Comparison of ENCODE assay signal across 19 cellular contexts in genomic region chr9:126637002-126637849, GRCh38. TPM values are rescaled to one million over a fixed set of nuclear protein-coding genes. Genes with fewer than 3 reads are reported as not detected.
DNase-seq lines count a peak whose midpoint lies in the region; ATAC-seq and TF ChIP-seq lines count a peak whose summit lies in the region.
"Had no signal": no experiment of that assay in that cellular context is flagged by ENCODE, and none has a peak within 500 bp of the region (broad histone marks: within the 10 kb centered on the region; RNA-seq: fewer than 3 reads in every experiment).

No MANE protein-coding gene starts in this region.

- H3K36me3 ChIP-seq in endodermal cell (ENCODE audit: control insufficient read depth, insufficient read depth, low read length) (no peaks in the 10 kb centered on the region), sigmoid colon (no peaks in the 10 kb centered on the region)
- H3K36me3 ChIP-seq: adrenal gland, esophagus muscularis mucosa, left lung had no signal

- H3K27ac ChIP-seq in endodermal cell (ENCODE audit: low read depth, low read length) (peak overlapping the region; percentile 38), sigmoid colon (no peak overlapping the region)
- H3K27ac ChIP-seq: adrenal gland, esophagus muscularis mucosa, left lung had no signal

- CTCF ChIA-PET in activated CD4-positive, alpha-beta memory T cell treated with anti-CD3 and anti-CD28 coated beads, Interleukin-2, amount 10 ng/mL, durations not matched to agents 7 days and 5 days (lab: Charles Lee), result interaction anchor here (1.3 kb wide), 1 partner anchor 53 kb away, joined by 8 read pairs; no protein-coding TSS in a partner anchor
- CTCF ChIA-PET in activated CD4-positive, alpha-beta memory T cell treated with anti-CD3 and anti-CD28 coated beads for 36 hours (lab: Charles Lee), result no interaction called here

- H3K27me3 ChIP-seq in endodermal cell (ENCODE audit: control insufficient read depth, insufficient read depth, low read length, poor library complexity, severe bottlenecking) (peaks cover 84% of the 10 kb centered on the region), sigmoid colon (peaks cover 15 to 78% (median 31%) of the 10 kb centered on the region in 3 donors)

- no peak for TF ChIP-seq POLR2A in sigmoid colon (IDR thresholded peaks at IDR 0.05)

- H3K4me1 ChIP-seq in endodermal cell (ENCODE audit: control insufficient read depth, insufficient read depth, low read length) (peaks cover 19% of the 10 kb centered on the region), sigmoid colon (peaks cover 0 to 11% (median 2%) of the 10 kb centered on the region in 4 donors)
- H3K4me1 ChIP-seq: adrenal gland, left lung had no signal

- no peak for ATAC-seq in GM21825 (IDR thresholded peaks at IDR 0.05; ENCODE audit: unreplicated experiment)
- ATAC-seq: HCT116, left lung, right cardiac atrium had no signal

- no peak overlapping the region for H3K9ac ChIP-seq in endodermal cell (ENCODE audit: extremely low read depth, low read length, poor library complexity, severe bottlenecking)

- H3K36me3 Mint-ChIP-seq in activated CD4-positive, alpha-beta memory T cell treated with anti-CD3 and anti-CD28 coated beads, Interleukin-2, amount 10 ng/mL, durations not matched to agents 7 days and 5 days (ENCODE audit: low read depth), result no peaks in the 10 kb centered on the region
- no peaks in the 10 kb centered on the region for H3K36me3 Mint-ChIP-seq in activated CD4-positive, alpha-beta memory T cell treated with anti-CD3 and anti-CD28 coated beads for 36 hours
- H3K36me3 Mint-ChIP-seq in endodermal cell (ENCODE audit: low read depth), result no peaks in the 10 kb centered on the region

- no peak for TF ChIP-seq CTCF in endodermal cell (conservative IDR thresholded peaks at IDR 0.05)
- TF ChIP-seq CTCF in sigmoid colon (IDR thresholded peaks at IDR 0.05), result no peak

- H3K27me3 Mint-ChIP-seq in activated CD4-positive, alpha-beta memory T cell treated with anti-CD3 and anti-CD28 coated beads, Interleukin-2, amount 10 ng/mL, durations not matched to agents 7 days and 5 days, result peaks cover 59% of the 10 kb centered on the region
- H3K27me3 Mint-ChIP-seq in activated CD4-positive, alpha-beta memory T cell treated with anti-CD3 and anti-CD28 coated beads for 36 hours, result peaks cover 61% of the 10 kb centered on the region
- H3K27me3 Mint-ChIP-seq in endodermal cell (ENCODE audit: insufficient read depth), result peaks cover 97% of the 10 kb centered on the region

- peak; percentile 58 for DNase-seq in activated CD4-positive, alpha-beta memory T cell treated with anti-CD3 and anti-CD28 coated beads, Interleukin-2, amount 10 ng/mL, durations not matched to agents 7 days and 5 days
- no peak for DNase-seq in activated CD4-positive, alpha-beta memory T cell treated with anti-CD3 and anti-CD28 coated beads for 36 hours
- peak; percentile 59 for DNase-seq in NCI-H524 treated with DMSO at 0.1 percent for 48 hours (lab: John Stamatoyannopoulos, UW)
- no peak for DNase-seq in endodermal cell
- DNase-seq in stimulated activated CD8-positive, alpha-beta memory T cell treated with anti-CD3 and anti-CD28 coated beads, Interleukin-15, amount 100 ng/mL, for 1 hour (ENCODE audit: low read depth), result peak; percentile 11
- no peak for DNase-seq in sigmoid colon
- DNase-seq in stimulated activated CD4-positive, alpha-beta T cell treated with anti-CD3 and anti-CD28 coated beads, Interleukin-15, amount 100 ng/mL, for 24 hours, result no peak
- DNase-seq: ACHN; adrenal gland; hippocampal formation; left lung; NCI-H2081; stimulated activated CD4-positive, alpha-beta T cell treated with anti-CD3 and anti-CD28 coated beads, Interleukin-4, amount 100 ng/mL, for 1 hour had no signal

- WGBS in endodermal cell (ENCODE audit: insufficient coverage in 1 of 2, insufficient read length in 1 of 2), 2 experiments, result 84 to 89% methylated on average over 12 to 17 of the region's 18 CpGs
- 20 to 55% methylated on average over 18 of the region's 18 CpGs for WGBS in sigmoid colon, 2 donors

- H3K9me3 Mint-ChIP-seq in activated CD4-positive, alpha-beta memory T cell treated with anti-CD3 and anti-CD28 coated beads, Interleukin-2, amount 10 ng/mL, durations not matched to agents 7 days and 5 days, result no peaks in the 10 kb centered on the region
- H3K9me3 Mint-ChIP-seq in activated CD4-positive, alpha-beta memory T cell treated with anti-CD3 and anti-CD28 coated beads for 36 hours, result no peaks in the 10 kb centered on the region
- no peaks in the 10 kb centered on the region for H3K9me3 Mint-ChIP-seq in endodermal cell

- H3K4me3 ChIP-seq in endodermal cell (ENCODE audit: low read length) (no peak overlapping the region), sigmoid colon (no peak overlapping the region)
- H3K4me3 ChIP-seq: adrenal gland, left lung had no signal

- no peaks in the 10 kb centered on the region for H3K9me3 ChIP-seq in endodermal cell (ENCODE audit: control insufficient read depth, low read length)
- no peaks in the 10 kb centered on the region for H3K9me3 ChIP-seq in sigmoid colon
- H3K9me3 ChIP-seq: adrenal gland, esophagus muscularis mucosa, left lung had no signal

- peaks cover 15% of the 10 kb centered on the region for H3K4me1 Mint-ChIP-seq in activated CD4-positive, alpha-beta memory T cell treated with anti-CD3 and anti-CD28 coated beads, Interleukin-2, amount 10 ng/mL, durations not matched to agents 7 days and 5 days
- peaks cover 5% of the 10 kb centered on the region for H3K4me1 Mint-ChIP-seq in activated CD4-positive, alpha-beta memory T cell treated with anti-CD3 and anti-CD28 coated beads for 36 hours (ENCODE audit: low read depth)
- peaks cover 27% of the 10 kb centered on the region for H3K4me1 Mint-ChIP-seq in endodermal cell

- intact Hi-C loops in activated CD4-positive, alpha-beta memory T cell treated with anti-CD3 and anti-CD28 coated beads for 36 hours (cut with micrococcal nuclease), result no loop called here
- intact Hi-C loops in sigmoid colon (cut with DNase I), result no loop called here

- no peak for TF ChIP-seq EP300 in sigmoid colon (IDR thresholded peaks at IDR 0.05)

- no peak overlapping the region for H3K4me3 Mint-ChIP-seq in activated CD4-positive, alpha-beta memory T cell treated with anti-CD3 and anti-CD28 coated beads, Interleukin-2, amount 10 ng/mL, durations not matched to agents 7 days and 5 days
- no peak overlapping the region for H3K4me3 Mint-ChIP-seq in activated CD4-positive, alpha-beta memory T cell treated with anti-CD3 and anti-CD28 coated beads for 36 hours
- no peak overlapping the region for H3K4me3 Mint-ChIP-seq in endodermal cell

- POLR2A ChIA-PET in activated CD4-positive, alpha-beta memory T cell treated with anti-CD3 and anti-CD28 coated beads, Interleukin-2, amount 10 ng/mL, durations not matched to agents 7 days and 5 days (lab: Charles Lee), result interaction anchor here (1.2 kb wide), 1 partner anchor 167 kb away, joined by 3 read pairs; the partner anchor contains the start of gene ZBTB43
- POLR2A ChIA-PET in activated CD4-positive, alpha-beta memory T cell treated with anti-CD3 and anti-CD28 coated beads for 36 hours (lab: Charles Lee), result no interaction called here

- H3K27ac Mint-ChIP-seq in activated CD4-positive, alpha-beta memory T cell treated with anti-CD3 and anti-CD28 coated beads, Interleukin-2, amount 10 ng/mL, durations not matched to agents 7 days and 5 days, result no peak overlapping the region
- H3K27ac Mint-ChIP-seq in activated CD4-positive, alpha-beta memory T cell treated with anti-CD3 and anti-CD28 coated beads for 36 hours, result no peak overlapping the region
- H3K27ac Mint-ChIP-seq in endodermal cell, result no peak overlapping the region

RNA-seq across cellular contexts. Expression of gene LMX1B, which starts 23.5 kb away (rescaled TPM):
- total RNA-seq in activated CD4-positive, alpha-beta memory T cell treated with anti-CD3 and anti-CD28 coated beads, Interleukin-2, amount 10 ng/mL, durations not matched to agents 7 days and 5 days, result not detected
- total RNA-seq in activated CD4-positive, alpha-beta memory T cell treated with anti-CD3 and anti-CD28 coated beads for 36 hours, result not detected
- total RNA-seq in endodermal cell (10 to 100 TPM; 11.1 to 11.4 TPM), sigmoid colon (1 to 10 TPM in 1 of 4 donors, under 1 TPM in 3; 0.14 to 1.4 (median 0.36) TPM)
- 15.4 TPM for polyA plus RNA-seq in endodermal cell (2013, experiment 1 of 2)
- polyA plus RNA-seq in endodermal cell (2013, experiment 2 of 2), result 14.7 TPM
- polyA plus RNA-seq in sigmoid colon, result under 1 TPM in 1 of 3 donors, not detected in 2; 0.12 TPM
- total RNA-seq: activated CD8-positive, alpha-beta memory T cell treated with anti-CD3 and anti-CD28 coated beads for 36 hours; myocyte had no signal

Comparison
In these comparisons a context has a peak if more than half of its experiments do, and no peak if none do; other contexts are left out.
1. DNase-seq: peak in activated CD4-positive, alpha-beta memory T cell treated with anti-CD3 and anti-CD28 coated beads, Interleukin-2, amount 10 ng/mL, durations not matched to agents 7 days and 5 days (single experiment), NCI-H524 treated with DMSO at 0.1 percent for 48 hours (single experiment) and stimulated activated CD8-positive, alpha-beta memory T cell treated with anti-CD3 and anti-CD28 coated beads, Interleukin-15, amount 100 ng/mL, for 1 hour (single experiment); none in activated CD4-positive, alpha-beta memory T cell treated with anti-CD3 and anti-CD28 coated beads for 36 hours (single experiment), endodermal cell (single experiment), sigmoid colon (single experiment) and stimulated activated CD4-positive, alpha-beta T cell treated with anti-CD3 and anti-CD28 coated beads, Interleukin-15, amount 100 ng/mL, for 24 hours (single experiment).
2. RNA of gene LMX1B, which starts 23.5 kb away (total RNA-seq): 11.1 to 11.4 TPM in endodermal cell; 0.14 to 1.4 TPM in sigmoid colon, not detected in activated CD4-positive, alpha-beta memory T cell treated with anti-CD3 and anti-CD28 coated beads, Interleukin-2, amount 10 ng/mL, durations not matched to agents 7 days and 5 days and not detected in activated CD4-positive, alpha-beta memory T cell treated with anti-CD3 and anti-CD28 coated beads for 36 hours; every median in the first group is over 4 times any median in the second.